ENCODE assay signal across 8 cellular contexts in the genomic region with DNA sequence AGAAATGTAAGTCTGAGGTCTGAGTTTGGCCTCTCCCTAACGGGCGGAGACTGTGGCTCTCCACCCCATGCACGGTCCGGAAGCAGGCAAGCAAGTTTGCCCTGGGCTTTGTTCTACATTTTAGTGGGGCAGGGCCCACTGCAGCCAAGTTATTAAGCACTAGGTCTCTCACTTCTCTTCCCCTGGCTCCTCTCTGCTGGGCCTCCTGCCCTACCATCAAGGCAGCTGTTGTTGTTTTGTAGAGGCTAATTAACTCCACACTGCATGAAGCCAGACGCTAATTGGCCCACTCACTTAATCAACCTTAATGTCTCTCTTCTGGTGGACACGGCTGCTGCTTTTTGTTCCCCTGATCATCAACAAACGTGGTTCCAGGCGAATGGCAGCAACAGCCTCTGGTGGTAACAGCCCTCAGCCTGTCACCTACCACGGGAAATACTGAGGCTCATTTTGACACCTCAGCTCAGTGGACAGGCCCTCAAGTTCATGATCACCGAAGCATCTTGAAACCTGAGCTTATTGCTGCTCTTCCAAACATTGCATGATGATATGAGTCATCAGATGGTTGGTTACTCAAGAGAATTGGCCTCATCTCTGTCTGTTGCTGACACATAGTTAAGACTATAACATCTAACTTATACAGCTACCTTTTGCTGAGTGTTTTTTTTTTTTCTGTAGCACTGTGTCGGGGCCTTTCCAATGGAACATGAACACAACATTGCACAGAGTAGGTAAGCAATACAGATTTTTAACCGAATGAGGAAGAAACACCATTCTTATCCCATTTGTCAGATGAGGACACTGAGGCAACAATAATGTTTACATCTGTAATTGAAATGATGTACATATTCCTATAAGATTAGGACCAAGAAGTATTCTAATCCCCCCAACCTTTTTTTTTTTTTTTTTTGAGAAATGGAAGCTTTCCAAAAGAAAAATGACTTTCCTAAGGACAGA. TPM values are rescaled to one million over a fixed set of nuclear protein-coding genes. Genes with fewer than 3 reads are reported as not detected.
DNase-seq lines count a peak whose midpoint lies in the region; ATAC-seq and TF ChIP-seq lines count a peak whose summit lies in the region.

No MANE protein-coding gene starts in this region.

- H3K9me3 ChIP-seq in stomach = peaks cover 0 to 7% (median 0%) of the 10 kb centered on the region in 4 donors

- CTCF ChIA-PET in GM10248 (lab: Yijun Ruan, JAX) = interaction anchor here (0.8 to 2.7 kb wide), 9 partner anchors 10 to 58 kb away, joined by 3 to 12 read pairs (median 4); no protein-coding TSS in a partner anchor

- DNase-seq in GM10248 (ENCODE audit: extremely low spot score) (peak; percentile 67), HL-60 (ENCODE audit: low read depth in 1 of 2, low spot score in 1 of 2) (peak; percentile 89 to 95), RPMI7951 (ENCODE audit: low read depth) (peak; percentile 87), left ventricle myocardium superior (peak; percentile 45), DMS153 treated with DMSO at 0.1 percent for 48 hours (lab: John Stamatoyannopoulos, UW; ENCODE audit: unreplicated experiment) (no peak), stomach (no peak)
- no peak for DNase-seq in activated CD4-positive, alpha-beta T cell treated with anti-CD3 and anti-CD28 coated beads, Interleukin-2, amount 50 U/mL, for 48 hours

- no peak for TF ChIP-seq POLR2A in stomach (IDR thresholded peaks at IDR 0.05)

- no peak overlapping the region for H3K4me3 ChIP-seq in HL-60 (replicated peaks; ENCODE audit: insufficient read depth, low read length)
- no peak overlapping the region for H3K4me3 ChIP-seq in stomach

- H3K27me3 ChIP-seq in HL-60 (ENCODE audit: insufficient read depth, poor library complexity, severe bottlenecking) = no peaks in the 10 kb centered on the region
- H3K27me3 ChIP-seq in stomach = peaks cover 0 to 3% (median 0%) of the 10 kb centered on the region in 3 donors

- POLR2A ChIA-PET in GM10248 (lab: Yijun Ruan, JAX) = interaction anchor here (0.6 kb wide), 1 partner anchor 28 kb away, joined by 3 read pairs; no protein-coding TSS in a partner anchor

- H3K27ac ChIP-seq in HL-60 (replicated peaks) (peak overlapping the region; percentile 86), stomach (peak overlapping the region in 2 of 5 donors; percentile 36 to 43)

- intact Hi-C loops in left ventricle myocardium superior (cut with micrococcal nuclease) = no loop called here
- intact Hi-C loops in stomach (cut with DNase I; ENCODE audit: low total_unique reads) = no loop called here

- H3K4me1 ChIP-seq in stomach = peaks cover 0 to 9% (median 0%) of the 10 kb centered on the region in 4 donors

- peak; percentile 93 for ATAC-seq in GM21447 (IDR thresholded peaks at IDR 0.05; ENCODE audit: unreplicated experiment)
- peak; percentile 62 for ATAC-seq in left ventricle myocardium superior

- no peak for TF ChIP-seq EP300 in stomach (IDR thresholded peaks at IDR 0.05)

- H3K36me3 ChIP-seq in stomach = no peaks in the 10 kb centered on the region

- WGBS in stomach, 5 donors = 48 to 60% (median 52%) methylated on average over 12 of the region's 12 CpGs

- TF ChIP-seq CTCF in GM10248 (IDR thresholded peaks at IDR 0.05; ENCODE audit: control extremely low read depth, extremely low read depth, low read depth, missing control alignments) (no peak), HL-60 (IDR thresholded peaks at IDR 0.05; ENCODE audit: insufficient read depth, low read length) (no peak), stomach (IDR thresholded peaks at IDR 0.05) (no peak)

RNA-seq across cellular contexts. Expression of gene LMO2, which starts 20.8 kb away (rescaled TPM):
- total RNA-seq in RPMI7951 (2014; rRNA removed; shearing (Covaris generic)) = 0.12 and 0.59 TPM in 2 replicates
- total RNA-seq in left ventricle myocardium superior = 10.9 TPM
- total RNA-seq in stomach = 10 to 100 TPM in 3 of 5 donors, 1 to 10 TPM in 1, not detected in 1; 9.6 to 54.7 (median 12.3) TPM
- polyA plus RNA-seq in stomach = 10 to 100 TPM in 2 of 3 donors, 1 to 10 TPM in 1; 9.1 to 12.7 (median 11.5) TPM

Comparison
In these comparisons a context has a peak if more than half of its experiments do, and no peak if none do; other contexts are left out.
1. DNase-seq: peak in GM10248 (single experiment), HL-60 (2 of 2), RPMI7951 (single experiment) and left ventricle myocardium superior (single experiment); none in DMS153 treated with DMSO at 0.1 percent for 48 hours (single experiment), stomach (single experiment) and activated CD4-positive, alpha-beta T cell treated with anti-CD3 and anti-CD28 coated beads, Interleukin-2, amount 50 U/mL, for 48 hours (0 of 2).